ENCODE assay signal across 8 cellular contexts in the genomic region with DNA sequence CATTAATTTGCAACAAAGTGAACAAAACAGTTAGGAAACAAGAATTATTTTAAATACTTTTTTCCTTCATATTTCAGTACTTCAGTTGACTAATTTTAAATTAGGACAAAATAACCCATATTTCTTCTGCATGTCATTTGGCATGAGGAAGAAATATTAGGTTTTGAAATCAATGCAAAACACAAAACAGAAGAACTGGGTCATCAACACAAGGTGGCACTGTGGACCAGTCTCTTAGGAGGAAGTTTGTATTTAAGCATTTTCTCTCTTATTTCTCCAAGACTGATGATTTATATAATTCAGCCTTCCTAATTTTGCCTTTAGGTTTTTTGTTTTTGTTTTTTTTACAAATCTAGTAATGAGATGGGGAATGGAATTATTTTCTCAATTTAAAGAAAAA.
DNase-seq lines count a peak whose midpoint lies in the region; FAIRE-seq and TF ChIP-seq lines count a peak whose summit lies in the region.

No MANE protein-coding gene starts in this region.

- TF ChIP-seq CTCF in AG04450 (IDR thresholded peaks at IDR 0.05; ENCODE audit: low read depth, low read length) (peak; percentile 73), LNCAP (IDR thresholded peaks at IDR 0.05) (peak; percentile 64), WERI-Rb-1 (IDR thresholded peaks at IDR 0.05; ENCODE audit: low read depth, low read length) (peak; percentile 57), kidney (IDR thresholded peaks at IDR 0.05; ENCODE audit: borderline replicate concordance, extremely low read depth, insufficient read depth) (peak; percentile 55)

- intact Hi-C loops in kidney (cut with DNase I), result no loop called here

- FAIRE-seq in GM12891 (lab: Jason Lieb, UNC) (peak; percentile 50), kidney (lab: Jason Lieb, UNC) (peak; percentile 87)

- H3K4me1 ChIP-seq in kidney (ENCODE audit: control insufficient read depth in 1 of 2, insufficient read depth in 1 of 2, low read depth in 1 of 2, low read length in 2 of 2), result no peaks in the 10 kb centered on the region

- no peak overlapping the region for H3K9ac ChIP-seq in kidney (ENCODE audit: low read length in 2 of 2)

- H3K36me3 ChIP-seq in WERI-Rb-1 (no peaks in the 10 kb centered on the region), kidney (ENCODE audit: control insufficient read depth in 1 of 2, insufficient read depth in 2 of 2, low read length in 2 of 2) (no peaks in the 10 kb centered on the region)

- CTCF ChIA-PET in AG04450 (lab: Charles Lee), result interaction anchor here (0.6 to 3.4 kb wide), 31 partner anchors 8 to 1289 kb away, joined by 3 to 36 read pairs (median 4); no protein-coding TSS in a partner anchor

- POLR2A ChIA-PET in AG04450 (lab: Yijun Ruan, JAX), result no interaction called here

- DNase-seq in AG04450 (ENCODE audit: low read depth, low spot score) (no peak), GM12891 (ENCODE audit: insufficient read length, low spot score) (no peak), WERI-Rb-1 (peak; percentile 29), kidney (no peak), T-helper 1 cell (no peak)
- DNase-seq in stimulated activated naive CD4-positive, alpha-beta T cell treated with Interleukin-2 at 50 U/mL for 16 hours (lab: John Stamatoyannopoulos, UW), result no peak
- DNase-seq in activated CD4-positive, CD25-positive, alpha-beta regulatory T cell treated with anti-CD3 and anti-CD28 coated beads, Interleukin-2, amount 50 U/mL, for 72 hours, result no peak

- no peak for TF ChIP-seq POLR2A in GM12891 (IDR thresholded peaks at IDR 0.05; ENCODE audit: low read depth, low read length)

- H3K9me3 ChIP-seq in AG04450 (ENCODE audit: control insufficient read depth, insufficient read depth, low read length) (no peaks in the 10 kb centered on the region), WERI-Rb-1 (ENCODE audit: severe bottlenecking) (no peaks in the 10 kb centered on the region), kidney (ENCODE audit: control insufficient read depth in 1 of 2, low read length in 2 of 2) (no peaks in the 10 kb centered on the region)

- H3K27ac ChIP-seq in AG04450 (ENCODE audit: low read depth, low read length) (no peak overlapping the region), WERI-Rb-1 (no peak overlapping the region), kidney (ENCODE audit: low read depth in 2 of 2, low read length in 2 of 2) (no peak overlapping the region)

- H3K27me3 ChIP-seq in AG04450 (ENCODE audit: control insufficient read depth, insufficient read depth, low read length), result no peaks in the 10 kb centered on the region
- no peaks in the 10 kb centered on the region for H3K27me3 ChIP-seq in WERI-Rb-1 (ENCODE audit: insufficient read depth, low read depth, severe bottlenecking)

- H3K4me3 ChIP-seq in AG04450 (ENCODE audit: low read depth, low read length), result no peak overlapping the region
- no peak overlapping the region for H3K4me3 ChIP-seq in WERI-Rb-1 (ENCODE audit: low read depth, low read length)
- H3K4me3 ChIP-seq in kidney (ENCODE audit: low read length in 2 of 2), result no peak overlapping the region

TF ChIP-seq in GM12891, 5 proteins besides CTCF, POLR2A, EP300 and RAD21:
- TF ChIP-seq POLR2AphosphoS5 (IDR thresholded peaks at IDR 0.05; ENCODE audit: low read depth, low read length), result no peak
- no peak for TF ChIP-seq TAF1 (IDR thresholded peaks at IDR 0.05; ENCODE audit: low read depth, low read length)
- no peak for TF ChIP-seq PAX5 (IDR thresholded peaks at IDR 0.05; ENCODE audit: insufficient read depth, low read length, severe bottlenecking)
- TF ChIP-seq POU2F2 (IDR thresholded peaks at IDR 0.05; ENCODE audit: low read depth, low read length), result no peak
- no peak for TF ChIP-seq SPI1 (IDR thresholded peaks at IDR 0.05; ENCODE audit: low read depth, low read length)
